ENCODE assay signal across 1 cellular context in the genomic region with DNA sequence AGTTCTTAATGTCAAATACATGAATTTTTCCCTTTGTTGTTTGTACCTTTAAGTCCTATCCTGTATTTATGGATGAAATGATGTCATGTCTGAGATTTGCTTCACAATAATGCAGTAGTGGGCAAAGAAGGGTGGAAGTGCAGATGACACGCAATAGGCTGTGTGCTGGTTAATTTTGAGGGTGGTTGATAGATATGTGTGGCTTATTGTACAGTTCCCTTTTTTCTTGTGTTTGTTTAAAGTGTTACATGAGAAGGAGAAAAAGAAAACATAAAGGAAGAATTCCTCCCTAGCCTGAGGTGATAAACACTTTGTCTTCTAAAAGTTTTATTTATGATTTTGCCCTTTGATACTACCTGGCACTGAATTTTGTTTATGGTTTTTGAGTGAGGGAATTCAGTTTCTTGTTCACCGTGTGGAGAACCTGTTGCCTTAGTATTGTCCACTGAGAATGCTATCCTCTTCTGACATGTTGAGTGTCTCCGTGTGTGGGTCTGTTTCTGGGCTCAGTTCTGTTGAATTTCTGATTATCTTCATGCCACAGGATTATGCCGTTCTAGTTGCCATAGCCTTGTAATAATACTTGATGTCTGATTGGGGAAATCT.
TF ChIP-seq lines count a peak whose summit lies in the region.

No MANE protein-coding gene starts in this region.

TF ChIP-seq in HEK293, 187 proteins besides CTCF, POLR2A, EP300 and RAD21 (continued from another document):
- TF ChIP-seq ZNF639 (tag by site-specific recombination; IDR thresholded peaks at IDR 0.05) (no peak), YY2 (tag by site-specific recombination; IDR thresholded peaks at IDR 0.05) (no peak), ZNF121 (tag by site-specific recombination; IDR thresholded peaks at IDR 0.05) (no peak), MYNN (tag by site-specific recombination; IDR thresholded peaks at IDR 0.05; ENCODE audit: borderline replicate concordance) (no peak), MZF1 (tag by site-specific recombination; IDR thresholded peaks at IDR 0.05; ENCODE audit: borderline replicate concordance) (no peak)
- TF ChIP-seq, protein P1, sequence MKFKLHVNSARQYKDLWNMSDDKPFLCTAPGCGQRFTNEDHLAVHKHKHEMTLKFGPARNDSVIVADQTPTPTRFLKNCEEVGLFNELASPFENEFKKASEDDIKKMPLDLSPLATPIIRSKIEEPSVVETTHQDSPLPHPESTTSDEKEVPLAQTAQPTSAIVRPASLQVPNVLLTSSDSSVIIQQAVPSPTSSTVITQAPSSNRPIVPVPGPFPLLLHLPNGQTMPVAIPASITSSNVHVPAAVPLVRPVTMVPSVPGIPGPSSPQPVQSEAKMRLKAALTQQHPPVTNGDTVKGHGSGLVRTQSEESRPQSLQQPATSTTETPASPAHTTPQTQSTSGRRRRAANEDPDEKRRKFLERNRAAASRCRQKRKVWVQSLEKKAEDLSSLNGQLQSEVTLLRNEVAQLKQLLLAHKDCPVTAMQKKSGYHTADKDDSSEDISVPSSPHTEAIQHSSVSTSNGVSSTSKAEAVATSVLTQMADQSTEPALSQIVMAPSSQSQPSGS (tag by site-specific recombination; IDR thresholded peaks at IDR 0.05; ENCODE audit: low read depth): peak; percentile 38; the same call in 1 of the 2 replicates
